Comparison of ENCODE assay signal across 11 cellular contexts in the genomic region with DNA sequence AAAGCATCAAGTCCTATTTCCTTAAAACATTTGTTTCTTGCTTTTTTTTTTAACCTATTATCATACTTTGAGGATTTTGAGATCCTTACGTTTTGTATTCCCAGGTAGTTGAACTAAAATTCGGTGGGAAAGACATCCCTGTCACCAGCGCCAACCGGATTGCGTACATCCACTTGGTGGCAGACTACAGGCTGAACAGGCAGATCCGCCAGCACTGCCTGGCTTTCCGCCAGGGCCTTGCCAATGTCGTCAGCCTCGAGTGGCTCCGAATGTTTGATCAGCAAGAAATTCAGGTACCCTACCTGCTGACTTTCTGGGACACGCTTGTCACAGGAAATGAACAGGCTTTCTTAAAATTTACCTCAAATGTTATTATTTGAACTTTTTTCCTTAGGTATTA.
DNase-seq lines count a peak whose midpoint lies in the region; ATAC-seq and TF ChIP-seq lines count a peak whose summit lies in the region.
"Had no signal": no experiment of that assay in that cellular context is flagged by ENCODE, and none has a peak within 500 bp of the region (broad histone marks: within the 10 kb centered on the region; RNA-seq: fewer than 3 reads in every experiment).

No MANE protein-coding gene starts in this region.

- DNase-seq in COLO668 (lab: John Stamatoyannopoulos, UW; ENCODE audit: unreplicated experiment) (peak; percentile 71), NCI-H2029 treated with DMSO at 0.1 percent for 48 hours (lab: John Stamatoyannopoulos, UW) (peak; percentile 87), body of pancreas (peak; percentile 90 to 96 (median 92)), lower lobe of right lung (peak; percentile 92), NCI-H187 treated with DMSO at 0.1 percent for 48 hours (lab: John Stamatoyannopoulos, UW) (no peak), GDM1 (lab: John Stamatoyannopoulos, UW) (no peak)
- DNase-seq in activated CD4-positive, alpha-beta T cell treated with anti-CD3 and anti-CD28 coated beads, Interleukin-2, amount 50 U/mL, for 48 hours = no peak
- DNase-seq: activated naive CD4-positive, alpha-beta T cell treated with anti-CD3 and anti-CD28 coated beads, Interleukin-2, amount 50 U/mL, for 16 hours; Peyer's patch had no signal

- TF ChIP-seq CTCF in body of pancreas (IDR thresholded peaks at IDR 0.05) (peak in 5 of 7 experiments; percentile 8 to 50 (median 38)), lower lobe of right lung (IDR thresholded peaks at IDR 0.05) (peak; percentile 14)

- intact Hi-C loops in body of pancreas (cut with DNase I) = no loop called here
- intact Hi-C loops in lower lobe of right lung (cut with DNase I) = no loop called here

- H3K36me3 ChIP-seq in body of pancreas (replicated peaks in 1 of 2; ENCODE audit: insufficient read depth in 1 of 2, low read depth in 2 of 2) (peaks cover 16 to 19% of the 10 kb centered on the region in 2 donors), lower lobe of right lung (peaks cover 68% of the 10 kb centered on the region)

- ATAC-seq in body of pancreas (peak; percentile 87), lower lobe of right lung (peak; percentile 82 to 91), GM19328 (IDR thresholded peaks at IDR 0.05; ENCODE audit: unreplicated experiment) (no peak)

- H3K4me1 ChIP-seq in body of pancreas (no peaks in the 10 kb centered on the region), lower lobe of right lung (peaks cover 4% of the 10 kb centered on the region)
- H3K4me1 ChIP-seq: Peyer's patch had no signal

- no peaks in the 10 kb centered on the region for H3K9me3 ChIP-seq in body of pancreas
- H3K9me3 ChIP-seq in lower lobe of right lung = no peaks in the 10 kb centered on the region
- H3K9me3 ChIP-seq: Peyer's patch had no signal

- WGBS in body of pancreas, 2 donors = 27 to 34% methylated on average over 11 of the region's 11 CpGs

- no peaks in the 10 kb centered on the region for H3K27me3 ChIP-seq in body of pancreas
- H3K27me3 ChIP-seq in lower lobe of right lung (ENCODE audit: low read depth) = no peaks in the 10 kb centered on the region
- H3K27me3 ChIP-seq: Peyer's patch had no signal

- no peak overlapping the region for H3K4me3 ChIP-seq in body of pancreas
- no peak overlapping the region for H3K4me3 ChIP-seq in lower lobe of right lung
- H3K4me3 ChIP-seq: Peyer's patch had no signal

- TF ChIP-seq POLR2A in body of pancreas (IDR thresholded peaks at IDR 0.05) = no peak

- H3K27ac ChIP-seq in body of pancreas (peak overlapping the region in 1 of 4 donors; percentile 38), lower lobe of right lung (no peak overlapping the region)
- H3K27ac ChIP-seq: KMS-11, Peyer's patch had no signal

Comparison
In these comparisons a context has a peak if more than half of its experiments do, and no peak if none do; other contexts are left out.
1. DNase-seq: peak in COLO668 (single experiment), NCI-H2029 treated with DMSO at 0.1 percent for 48 hours (single experiment), body of pancreas (4 of 4) and lower lobe of right lung (single experiment); none in NCI-H187 treated with DMSO at 0.1 percent for 48 hours (single experiment), GDM1 (single experiment) and activated CD4-positive, alpha-beta T cell treated with anti-CD3 and anti-CD28 coated beads, Interleukin-2, amount 50 U/mL, for 48 hours (0 of 2).